ENCODE assay signal across 14 cellular contexts in genomic region chr17:16123531-16123930, GRCh38.
"Had no signal": no experiment of that assay in that cellular context is flagged by ENCODE, and none has a peak within 500 bp of the region (broad histone marks: within the 10 kb centered on the region; RNA-seq: fewer than 3 reads in every experiment).

No MANE protein-coding gene starts in this region.

- H3K4me3 Mint-ChIP-seq: brain; stimulated activated memory B cell treated with anti-CD40 and anti-IgM and Interleukin-4, amounts not matched to agents 10 μg/mL and 1 μg/mL and 100 μg/mL, for 72 hours had no signal

- H3K27ac Mint-ChIP-seq: stimulated activated memory B cell treated with anti-CD40 and anti-IgM and Interleukin-4, amounts not matched to agents 10 μg/mL and 1 μg/mL and 100 μg/mL, for 72 hours had no signal

- H3K9me3 Mint-ChIP-seq: brain; stimulated activated memory B cell treated with anti-CD40 and anti-IgM and Interleukin-4, amounts not matched to agents 10 μg/mL and 1 μg/mL and 100 μg/mL, for 72 hours had no signal

- H3K4me1 Mint-ChIP-seq: brain; stimulated activated memory B cell treated with anti-CD40 and anti-IgM and Interleukin-4, amounts not matched to agents 10 μg/mL and 1 μg/mL and 100 μg/mL, for 72 hours had no signal

- H3K27me3 Mint-ChIP-seq: brain; stimulated activated memory B cell treated with anti-CD40 and anti-IgM and Interleukin-4, amounts not matched to agents 10 μg/mL and 1 μg/mL and 100 μg/mL, for 72 hours had no signal

- ATAC-seq: activated CD4-positive, CD25-positive, alpha-beta regulatory T cell treated with anti-CD3 and anti-CD28 coated beads, Interleukin-2, amount 50 U/mL, for 24 hours; stimulated activated memory B cell treated with anti-CD40 and anti-IgM and Interleukin-4, amounts not matched to agents 10 μg/mL and 1 μg/mL and 100 μg/mL, for 72 hours had no signal

- DNase-seq: activated CD4-positive, alpha-beta T cell treated with anti-CD3 and anti-CD28 coated beads, Interleukin-2, amount 50 U/mL, for 4 hours; activated naive CD4-positive, alpha-beta T cell treated with anti-CD3 and anti-CD28 coated beads, Interleukin-2, amount 50 U/mL, for 16 hours; activated T-cell treated with anti-CD3 and anti-CD28 coated beads for 4 hours; amygdala; cerebellar nuclear complex; effector CD8-positive, alpha-beta T cell; foreskin fibroblast; glutamatergic neuron; ovary; T1000; tibial artery had no signal
